ENCODE assay signal across 8 cellular contexts in genomic region chrX:3215249-3215648, GRCh38.
"Had no signal": no experiment of that assay in that cellular context is flagged by ENCODE, and none has a peak within 500 bp of the region (broad histone marks: within the 10 kb centered on the region; RNA-seq: fewer than 3 reads in every experiment).

No MANE protein-coding gene starts in this region.

- H3K4me3 Mint-ChIP-seq: IgD-negative memory B cell had no signal

- FAIRE-seq: HepG2, HTR-8/SVneo, K562 had no signal

- DNase-seq: IMR-90, KBM-7, KG1 had no signal

- H3K4me3 ChIP-seq: K562 had no signal

- H3K36me3 Mint-ChIP-seq: IgD-negative memory B cell had no signal

- H3K27ac Mint-ChIP-seq: IgD-negative memory B cell had no signal

- H3K27ac ChIP-seq: HL-60 had no signal

- ATAC-seq: HepG2, K562 had no signal

- H3K4me1 Mint-ChIP-seq: IgD-negative memory B cell had no signal

- H3K27me3 Mint-ChIP-seq: IgD-negative memory B cell had no signal
